15 cellular contexts compared by ENCODE assay signal in genomic region chr9:97555164-97555563, GRCh38. TPM values are rescaled to one million over a fixed set of nuclear protein-coding genes. Genes with fewer than 3 reads are reported as not detected.
A peak's percentile ranks its signal among the peaks of the same experiment; 100 is the strongest.
DNase-seq lines count a peak whose midpoint lies in the region; ATAC-seq and TF ChIP-seq lines count a peak whose summit lies in the region.
"Had no signal": no experiment of that assay in that cellular context is flagged by ENCODE, and none has a peak within 500 bp of the region (broad histone marks: within the 10 kb centered on the region; RNA-seq: fewer than 3 reads in every experiment).

No MANE protein-coding gene starts in this region.

- ATAC-seq in GM21526 (IDR thresholded peaks at IDR 0.05; ENCODE audit: low FRiP score, unreplicated experiment) (no peak), left colon (no peak)
- ATAC-seq: natural killer cell; Panc1; stimulated activated naive CD8-positive, alpha-beta T cell treated with anti-CD3 and anti-CD28 coated beads, Interleukin-15, Interleukin-2, amounts not matched to agents 100 U/mL and 50 U/mL, for 24 hours had no signal

- peaks cover 9 to 33% (median 21%) of the 10 kb centered on the region in 4 donors for H3K36me3 ChIP-seq in esophagus muscularis mucosa
- H3K36me3 ChIP-seq in ovary: no peaks in the 10 kb centered on the region
- no peaks in the 10 kb centered on the region for H3K36me3 ChIP-seq in effector memory CD4-positive, alpha-beta T cell (ENCODE audit: control insufficient read depth, insufficient read depth, low read length)

- WGBS in esophagus muscularis mucosa: 76% methylated on average over 11 of the region's 15 CpGs
- WGBS in ovary, 3 donors: 11 to 30% (median 15%) methylated on average over 15 of the region's 15 CpGs

- H3K27me3 ChIP-seq in esophagus muscularis mucosa: no peaks in the 10 kb centered on the region
- no peaks in the 10 kb centered on the region for H3K27me3 ChIP-seq in ovary
- H3K27me3 ChIP-seq in effector memory CD4-positive, alpha-beta T cell (replicated peaks; ENCODE audit: control insufficient read depth, insufficient read depth, low read length, poor library complexity, severe bottlenecking): no peaks in the 10 kb centered on the region
- H3K27me3 ChIP-seq: hepatocyte had no signal

- TF ChIP-seq POLR2A in esophagus muscularis mucosa (IDR thresholded peaks at IDR 0.05; ENCODE audit: low read depth): no peak
- TF ChIP-seq POLR2A in ovary (IDR thresholded peaks at IDR 0.05): no peak

- H3K4me3 ChIP-seq in esophagus muscularis mucosa (no peak overlapping the region), ovary (no peak overlapping the region)
- H3K4me3 ChIP-seq in effector memory CD4-positive, alpha-beta T cell (ENCODE audit: insufficient read depth, low read depth, low read length, poor library complexity, severe bottlenecking): no peak overlapping the region
- H3K4me3 ChIP-seq: hepatocyte had no signal

- TF ChIP-seq CTCF in esophagus muscularis mucosa (IDR thresholded peaks at IDR 0.05) (no peak), ovary (IDR thresholded peaks at IDR 0.05) (no peak)

- TF ChIP-seq EP300 in esophagus muscularis mucosa (IDR thresholded peaks at IDR 0.05) (no peak), ovary (IDR thresholded peaks at IDR 0.05) (no peak)

- H3K4me1 ChIP-seq in esophagus muscularis mucosa (peaks cover 49 to 64% (median 52%) of the 10 kb centered on the region in 4 donors), ovary (ENCODE audit: insufficient read depth) (peaks cover 38% of the 10 kb centered on the region)
- H3K4me1 ChIP-seq in effector memory CD4-positive, alpha-beta T cell (ENCODE audit: control insufficient read depth, insufficient read depth, low read length, poor library complexity, severe bottlenecking): no peaks in the 10 kb centered on the region

- DNase-seq in activated effector memory CD4-positive, alpha-beta T cell treated with anti-CD3 and anti-CD28 coated beads, Interleukin-2, amount 50 U/mL, for 16 hours: peak; percentile 19
- no peak for DNase-seq in activated effector memory CD4-positive, alpha-beta T cell treated with Interleukin-2 at 50 U/mL for 16 hours
- DNase-seq in esophagus muscularis mucosa (ENCODE audit: extremely low spot score) (no peak), ovary (peak; percentile 83 to 92 (median 88)), NCI-H2029 treated with DMSO at 0.1 percent for 48 hours (lab: John Stamatoyannopoulos, UW) (no peak), left colon (no peak)
- DNase-seq in effector memory CD4-positive, alpha-beta T cell: no peak
- DNase-seq: activated T-cell treated with anti-CD3 and anti-CD28 coated beads, Interleukin-2, amount 50 U/mL, for 48 hours; CD8-positive, alpha-beta memory T cell; effector CD8-positive, alpha-beta T cell; natural killer cell; stimulated activated naive CD8-positive, alpha-beta T cell treated with anti-CD3 and anti-CD28 coated beads, Interleukin-15, Interleukin-2, amounts not matched to agents 100 U/mL and 50 U/mL, for 24 hours had no signal

- H3K27ac ChIP-seq in esophagus muscularis mucosa (replicated peaks in 1 of 4) (peak overlapping the region; percentile 89 to 93 (median 90)), ovary (peak overlapping the region; percentile 50 to 84)
- no peak overlapping the region for H3K27ac ChIP-seq in effector memory CD4-positive, alpha-beta T cell (ENCODE audit: insufficient read depth, low read length, poor library complexity, severe bottlenecking)
- H3K27ac ChIP-seq: hepatocyte had no signal

- intact Hi-C loops in esophagus muscularis mucosa (cut with DNase I) (no loop called here), ovary (cut with DNase I) (loop anchor here in 2 of 4 donors (5.0 kb wide), 1 partner anchor 53 kb away; the partner anchor contains the start of gene TMOD1 (in 2 of the 2)), left colon (cut with DNase I, micrococcal nuclease) (no loop called here)

- H3K9me3 ChIP-seq in esophagus muscularis mucosa: no peaks in the 10 kb centered on the region
- H3K9me3 ChIP-seq in ovary: no peaks in the 10 kb centered on the region
- no peaks in the 10 kb centered on the region for H3K9me3 ChIP-seq in effector memory CD4-positive, alpha-beta T cell (ENCODE audit: control insufficient read depth, low read length)

RNA-seq across cellular contexts. Expression of gene TMOD1, which starts 53.7 kb away (rescaled TPM):
- 10 to 100 TPM; 68.4 to 97.6 (median 71.6) TPM for total RNA-seq in esophagus muscularis mucosa
- total RNA-seq in ovary: 10 to 100 TPM; 37.1 to 76.9 (median 64.0) TPM
- polyA plus RNA-seq in ovary: 10 to 100 TPM; 56.8 to 77.2 TPM
- 1 to 10 TPM; 1.9 to 5.6 TPM for total RNA-seq in left colon

Comparison
In these comparisons a context has a peak if more than half of its experiments do, and no peak if none do; other contexts are left out.
1. DNase-seq: peak in activated effector memory CD4-positive, alpha-beta T cell treated with anti-CD3 and anti-CD28 coated beads, Interleukin-2, amount 50 U/mL, for 16 hours (single experiment) and ovary (5 of 5); none in activated effector memory CD4-positive, alpha-beta T cell treated with Interleukin-2 at 50 U/mL for 16 hours (single experiment), esophagus muscularis mucosa (single experiment), NCI-H2029 treated with DMSO at 0.1 percent for 48 hours (single experiment), effector memory CD4-positive, alpha-beta T cell (0 of 3) and left colon (0 of 2).
2. RNA of gene TMOD1, which starts 53.7 kb away (total RNA-seq): 68.4 to 97.6 TPM in esophagus muscularis mucosa and 37.1 to 76.9 TPM in ovary; 1.9 to 5.6 TPM in left colon; every median in the first group is over 4 times any median in the second.